ENCODE assay signal across 17 cellular contexts in the genomic region with DNA sequence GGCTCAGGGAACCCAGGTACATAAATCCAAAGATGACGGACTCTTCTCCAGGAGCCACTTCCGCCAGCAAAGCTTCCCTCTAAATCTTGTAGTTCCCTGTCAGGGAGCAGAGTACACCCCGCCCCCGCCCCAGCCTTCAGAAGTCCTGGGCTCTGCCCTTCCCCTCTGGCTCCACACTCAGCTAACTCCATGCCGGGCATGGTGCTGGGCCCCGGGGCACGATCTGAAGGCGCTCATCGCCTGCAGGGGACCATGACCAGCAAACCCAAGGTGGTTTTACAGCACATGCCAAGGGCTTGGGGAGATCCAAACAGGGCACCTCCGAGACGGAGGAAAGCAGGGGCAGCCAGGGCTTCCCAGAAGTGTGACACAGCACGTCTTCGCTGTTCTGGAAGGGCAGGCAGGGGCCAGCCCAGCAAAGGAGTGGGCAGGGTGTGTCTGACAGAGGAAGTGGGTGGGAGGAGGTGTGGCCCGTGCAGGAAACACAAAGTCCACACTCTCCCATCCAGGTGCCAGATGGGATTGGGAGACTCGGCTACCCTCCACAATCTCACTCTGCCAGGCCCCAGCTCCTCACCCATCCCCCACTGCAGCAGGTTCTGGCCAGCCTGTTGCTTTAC. TPM values are rescaled to one million over a fixed set of nuclear protein-coding genes. Genes with fewer than 3 reads are reported as not detected.
DNase-seq lines count a peak whose midpoint lies in the region; ATAC-seq and TF ChIP-seq lines count a peak whose summit lies in the region.
"Had no signal": no experiment of that assay in that cellular context is flagged by ENCODE, and none has a peak within 500 bp of the region (broad histone marks: within the 10 kb centered on the region; RNA-seq: fewer than 3 reads in every experiment).

No MANE protein-coding gene starts in this region.

- H3K4me1 Mint-ChIP-seq in nephron progenitor cell: peaks cover 37% of the 10 kb centered on the region
- H3K4me1 Mint-ChIP-seq in activated naive CD8-positive, alpha-beta T cell treated with anti-CD3 and anti-CD28 coated beads for 36 hours: no peaks in the 10 kb centered on the region

- peaks cover 12% of the 10 kb centered on the region for H3K36me3 Mint-ChIP-seq in nephron progenitor cell (ENCODE audit: low read depth)
- H3K36me3 Mint-ChIP-seq in activated naive CD8-positive, alpha-beta T cell treated with anti-CD3 and anti-CD28 coated beads for 36 hours: no peaks in the 10 kb centered on the region

- ATAC-seq in esophagus mucosa: peak; percentile 99

- peaks cover 10% of the 10 kb centered on the region for H3K27me3 Mint-ChIP-seq in nephron progenitor cell (ENCODE audit: low read depth, poor library complexity)
- peaks cover 10% of the 10 kb centered on the region for H3K27me3 Mint-ChIP-seq in activated naive CD8-positive, alpha-beta T cell treated with anti-CD3 and anti-CD28 coated beads for 36 hours

- DNase-seq in M059J (ENCODE audit: low read depth) (peak; percentile 68), nephron progenitor cell (peak; percentile 55), NCI-H748 treated with DMSO at 0.1 percent for 48 hours (lab: John Stamatoyannopoulos, UW) (no peak), HUDEP-2 (lab: John Stamatoyannopoulos, UW; ENCODE audit: unreplicated experiment in 76 of 76) (no peak), dedifferentiated amniotic fluid mesenchymal stem cell (ENCODE audit: extremely low spot score) (no peak)
- DNase-seq in activated naive CD8-positive, alpha-beta T cell treated with anti-CD3 and anti-CD28 coated beads for 36 hours: no peak
- DNase-seq: activated gamma-delta T cell treated with Interleukin-2 at 50 U/mL for 16 hours; NCI-H146; stimulated activated CD4-positive, alpha-beta T cell treated with anti-CD3 and anti-CD28 coated beads, Interleukin-4, amount 100 ng/mL, for 1 hour; uterus had no signal

- no peak for TF ChIP-seq CTCF in 22Rv1 (IDR thresholded peaks at IDR 0.05)
- TF ChIP-seq CTCF in nephron progenitor cell (IDR thresholded peaks at IDR 0.05): no peak

- H3K27ac ChIP-seq in 22Rv1: 0 out of 2 replicates have a peak overlapping the region, but pooled peaks have one; percentile 10
- H3K27ac ChIP-seq: uterus, VCaP had no signal

- H3K9me3 Mint-ChIP-seq in nephron progenitor cell: peaks cover 32% of the 10 kb centered on the region
- H3K9me3 Mint-ChIP-seq in activated naive CD8-positive, alpha-beta T cell treated with anti-CD3 and anti-CD28 coated beads for 36 hours: no peaks in the 10 kb centered on the region

- peak overlapping the region; percentile 22 for H3K27ac Mint-ChIP-seq in nephron progenitor cell
- no peak overlapping the region for H3K27ac Mint-ChIP-seq in activated naive CD8-positive, alpha-beta T cell treated with anti-CD3 and anti-CD28 coated beads for 36 hours

- no peak overlapping the region for H3K4me3 Mint-ChIP-seq in nephron progenitor cell
- H3K4me3 Mint-ChIP-seq in activated naive CD8-positive, alpha-beta T cell treated with anti-CD3 and anti-CD28 coated beads for 36 hours: no peak overlapping the region

RNA-seq across cellular contexts. Expression of a gene that starts 41.6 kb away (rescaled TPM):
- total RNA-seq in M059J (2014; rRNA removed; shearing (Covaris generic)): not detected in 2 replicates
- total RNA-seq in esophagus mucosa: not detected
- total RNA-seq in activated naive CD8-positive, alpha-beta T cell treated with anti-CD3 and anti-CD28 coated beads for 36 hours: not detected
- total RNA-seq: Caco-2, myocyte, NCI-H460, OCI-LY7 had no signal

RNA-seq across cellular contexts. Expression of a gene that starts 48.0 kb away (rescaled TPM):
- total RNA-seq in M059J (2014; rRNA removed; shearing (Covaris generic)): 0.94 and 1.1 TPM in 2 replicates
- 8.0 TPM for total RNA-seq in esophagus mucosa
- total RNA-seq in activated naive CD8-positive, alpha-beta T cell treated with anti-CD3 and anti-CD28 coated beads for 36 hours: not detected
- total RNA-seq: myocyte, OCI-LY7 had no signal

Comparison
In these comparisons a context has a peak if more than half of its experiments do, and no peak if none do; other contexts are left out.
1. DNase-seq: peak in M059J (single experiment) and nephron progenitor cell (single experiment); none in NCI-H748 treated with DMSO at 0.1 percent for 48 hours (single experiment), activated naive CD8-positive, alpha-beta T cell treated with anti-CD3 and anti-CD28 coated beads for 36 hours (single experiment), HUDEP-2 (0 of 76) and dedifferentiated amniotic fluid mesenchymal stem cell (single experiment).